Comparison of ENCODE assay signal across 20 cellular contexts in the genomic region with DNA sequence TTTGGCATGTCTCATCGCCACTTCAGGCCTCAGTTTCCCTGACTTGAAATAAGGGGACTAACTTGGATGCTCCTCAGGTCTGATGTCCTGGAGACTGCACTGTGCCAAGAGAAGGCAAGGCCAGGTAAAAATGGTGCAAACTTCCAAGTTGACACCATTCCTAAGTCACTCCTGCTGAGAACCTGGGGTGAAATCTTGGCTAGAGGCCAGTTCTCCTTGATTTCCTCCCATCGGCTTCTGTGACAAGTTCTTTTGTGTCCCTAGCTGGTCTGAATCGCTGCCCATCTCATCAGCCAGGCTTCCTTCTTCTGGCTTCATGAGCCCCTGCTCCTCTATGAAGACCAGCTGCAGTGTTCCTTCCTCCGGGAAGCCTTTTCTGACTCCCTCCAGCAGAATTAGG.
"Had no signal": no experiment of that assay in that cellular context is flagged by ENCODE, and none has a peak within 500 bp of the region (broad histone marks: within the 10 kb centered on the region; RNA-seq: fewer than 3 reads in every experiment).

No MANE protein-coding gene starts in this region.

- FAIRE-seq: astrocyte, bronchial epithelial cell, frontal cortex, TTC549 had no signal

- H3K4me3 ChIP-seq: right atrium auricular region, transverse colon, vagina had no signal

- H3K4me1 Mint-ChIP-seq: nephron had no signal

- DNase-seq: activated CD4-positive, alpha-beta T cell treated with anti-CD3 and anti-CD28 coated beads, Interleukin-2, amount 10 ng/mL, durations not matched to agents 7 days and 5 days; head of caudate nucleus; kidney glomerular epithelial cell; left ventricle myocardium superior; occipital lobe; stimulated activated CD4-positive, alpha-beta T cell treated with anti-CD3 and anti-CD28 coated beads, Interleukin-2, amount 100 ng/mL, for 48 hours; stimulated activated naive B cell treated with anti-CD40 and anti-IgM and Interleukin-4, amounts not matched to agents 10 μg/mL and 1 μg/mL and 100 μg/mL, for 72 hours; substantia nigra; transverse colon had no signal

- H3K4me1 ChIP-seq: right atrium auricular region, transverse colon, vagina had no signal

- H3K4me3 Mint-ChIP-seq: activated CD4-positive, alpha-beta T cell treated with anti-CD3 and anti-CD28 coated beads, Interleukin-2, amount 10 ng/mL, durations not matched to agents 7 days and 5 days; dendritic cell treated with granulocyte-macrophage colony-stimulating factor and Interleukin-4, amounts not matched to agents 40 ng/mL and 50 ng/mL, for 4 days; nephron; stimulated activated naive B cell treated with anti-CD40 and anti-IgM and Interleukin-4, amounts not matched to agents 10 μg/mL and 1 μg/mL and 100 μg/mL, for 72 hours had no signal

- H3K9me3 ChIP-seq: right atrium auricular region, transverse colon, vagina had no signal

- H3K27me3 Mint-ChIP-seq: activated CD4-positive, alpha-beta T cell treated with anti-CD3 and anti-CD28 coated beads, Interleukin-2, amount 10 ng/mL, durations not matched to agents 7 days and 5 days; memory B cell; stimulated activated naive B cell treated with anti-CD40 and anti-IgM and Interleukin-4, amounts not matched to agents 10 μg/mL and 1 μg/mL and 100 μg/mL, for 72 hours had no signal

- ATAC-seq: left ventricle myocardium superior had no signal

- H3K27ac Mint-ChIP-seq: dendritic cell treated with granulocyte-macrophage colony-stimulating factor and Interleukin-4, amounts not matched to agents 40 ng/mL and 50 ng/mL, for 4 days; nephron; progenitor cell of endocrine pancreas had no signal

- H3K9me3 Mint-ChIP-seq: activated CD4-positive, alpha-beta T cell treated with anti-CD3 and anti-CD28 coated beads, Interleukin-2, amount 10 ng/mL, durations not matched to agents 7 days and 5 days; dendritic cell treated with granulocyte-macrophage colony-stimulating factor and Interleukin-4, amounts not matched to agents 40 ng/mL and 50 ng/mL, for 4 days; memory B cell; nephron; stimulated activated naive B cell treated with anti-CD40 and anti-IgM and Interleukin-4, amounts not matched to agents 10 μg/mL and 1 μg/mL and 100 μg/mL, for 72 hours had no signal

- H3K36me3 Mint-ChIP-seq: memory B cell had no signal

- H3K27ac ChIP-seq: epithelial cell of prostate, right atrium auricular region, transverse colon, vagina had no signal

- H3K36me3 ChIP-seq: right atrium auricular region, transverse colon, vagina had no signal

- H3K27me3 ChIP-seq: right atrium auricular region, transverse colon, vagina had no signal
